ENCODE assay signal across 10 cellular contexts in genomic region chr7:74178632-74179031, GRCh38. TPM values are rescaled to one million over a fixed set of nuclear protein-coding genes. Genes with fewer than 3 reads are reported as not detected.
DNase-seq lines count a peak whose midpoint lies in the region; ATAC-seq and TF ChIP-seq lines count a peak whose summit lies in the region.
"Had no signal": no experiment of that assay in that cellular context is flagged by ENCODE, and none has a peak within 500 bp of the region (broad histone marks: within the 10 kb centered on the region; RNA-seq: fewer than 3 reads in every experiment).

No MANE protein-coding gene starts in this region.

- no peaks in the 10 kb centered on the region for H3K27me3 ChIP-seq in gastroesophageal sphincter

- peaks cover 72% of the 10 kb centered on the region for H3K4me1 Mint-ChIP-seq in activated naive CD4-positive, alpha-beta T cell treated with anti-CD3 and anti-CD28 coated beads, Interleukin-2, amount 50 U/mL, for 24 hours
- peaks cover 63% of the 10 kb centered on the region for H3K4me1 Mint-ChIP-seq in stimulated activated memory B cell treated with anti-CD40 and anti-IgM and Interleukin-4, amounts not matched to agents 10 μg/mL and 1 μg/mL and 100 μg/mL, for 72 hours

- H3K4me3 ChIP-seq in gastroesophageal sphincter: no peak overlapping the region

- intact Hi-C loops in left colon (cut with DNase I, micrococcal nuclease): no loop called here

- no peak for TF ChIP-seq POLR2A in gastroesophageal sphincter (IDR thresholded peaks at IDR 0.05)

- no peak for TF ChIP-seq EP300 in gastroesophageal sphincter (IDR thresholded peaks at IDR 0.05)

- peaks cover 35 to 89% (median 63%) of the 10 kb centered on the region in 3 donors for H3K4me1 ChIP-seq in gastroesophageal sphincter

- no peaks in the 10 kb centered on the region for H3K9me3 ChIP-seq in gastroesophageal sphincter

- no peaks in the 10 kb centered on the region for H3K9me3 Mint-ChIP-seq in activated naive CD4-positive, alpha-beta T cell treated with anti-CD3 and anti-CD28 coated beads, Interleukin-2, amount 50 U/mL, for 24 hours
- no peaks in the 10 kb centered on the region for H3K9me3 Mint-ChIP-seq in stimulated activated memory B cell treated with anti-CD40 and anti-IgM and Interleukin-4, amounts not matched to agents 10 μg/mL and 1 μg/mL and 100 μg/mL, for 72 hours

- H3K27ac Mint-ChIP-seq in activated naive CD4-positive, alpha-beta T cell treated with anti-CD3 and anti-CD28 coated beads, Interleukin-2, amount 50 U/mL, for 24 hours: peak overlapping the region; percentile 94
- H3K27ac Mint-ChIP-seq in stimulated activated memory B cell treated with anti-CD40 and anti-IgM and Interleukin-4, amounts not matched to agents 10 μg/mL and 1 μg/mL and 100 μg/mL, for 72 hours: peak overlapping the region; percentile 60

- peak overlapping the region; percentile 75 for H3K4me3 Mint-ChIP-seq in activated naive CD4-positive, alpha-beta T cell treated with anti-CD3 and anti-CD28 coated beads, Interleukin-2, amount 50 U/mL, for 24 hours
- peak overlapping the region; percentile 49 for H3K4me3 Mint-ChIP-seq in stimulated activated memory B cell treated with anti-CD40 and anti-IgM and Interleukin-4, amounts not matched to agents 10 μg/mL and 1 μg/mL and 100 μg/mL, for 72 hours

- ATAC-seq in gastroesophageal sphincter (no peak), left colon (no peak)
- ATAC-seq in stimulated activated memory B cell treated with anti-CD40 and anti-IgM and Interleukin-4, amounts not matched to agents 10 μg/mL and 1 μg/mL and 100 μg/mL, for 72 hours: no peak

- WGBS in gastroesophageal sphincter (ENCODE audit: low coverage in 1 of 2), 2 donors: 20 to 33% methylated on average over 9 of the region's 9 CpGs

- H3K27ac ChIP-seq in VCaP (peak overlapping the region; percentile 5; the same call in 1 of the 2 replicates), gastroesophageal sphincter (peak overlapping the region in 3 of 4 donors; percentile 28 to 56 (median 52))

- no peaks in the 10 kb centered on the region for H3K27me3 Mint-ChIP-seq in activated naive CD4-positive, alpha-beta T cell treated with anti-CD3 and anti-CD28 coated beads, Interleukin-2, amount 50 U/mL, for 24 hours
- H3K27me3 Mint-ChIP-seq in stimulated activated memory B cell treated with anti-CD40 and anti-IgM and Interleukin-4, amounts not matched to agents 10 μg/mL and 1 μg/mL and 100 μg/mL, for 72 hours: no peaks in the 10 kb centered on the region

- peaks cover 11% of the 10 kb centered on the region for H3K36me3 Mint-ChIP-seq in activated naive CD4-positive, alpha-beta T cell treated with anti-CD3 and anti-CD28 coated beads, Interleukin-2, amount 50 U/mL, for 24 hours
- H3K36me3 Mint-ChIP-seq in stimulated activated memory B cell treated with anti-CD40 and anti-IgM and Interleukin-4, amounts not matched to agents 10 μg/mL and 1 μg/mL and 100 μg/mL, for 72 hours: peaks cover 21% of the 10 kb centered on the region

- TF ChIP-seq CTCF in VCaP (conservative IDR thresholded peaks at IDR 0.05) (no peak), gastroesophageal sphincter (IDR thresholded peaks at IDR 0.05) (no peak)

- no peak for DNase-seq in activated naive CD4-positive, alpha-beta T cell (lab: John Stamatoyannopoulos, UW)
- DNase-seq in left colon (no peak), T1000 (lab: John Stamatoyannopoulos, UW) (no peak), HuH-7 (ENCODE audit: low spot score) (no peak)
- DNase-seq: central memory CD4-positive, alpha-beta T cell; NCI-H1694 had no signal

- H3K36me3 ChIP-seq in gastroesophageal sphincter: peaks cover 0 to 12% of the 10 kb centered on the region in 2 donors

RNA-seq across cellular contexts. Expression of gene EIF4H, which starts 4.5 kb away (rescaled TPM):
- total RNA-seq in gastroesophageal sphincter: 100 to 1,000 TPM; 291 to 344 (median 322) TPM
- 100 to 1,000 TPM; 250 to 271 TPM for total RNA-seq in left colon

RNA-seq across cellular contexts. Expression of gene LAT2, which starts 31.2 kb away (rescaled TPM):
- total RNA-seq in gastroesophageal sphincter: 1 to 10 TPM; 2.8 to 8.2 (median 4.8) TPM
- 1 to 10 TPM; 1.1 to 6.9 TPM for total RNA-seq in left colon
